Comparison of ENCODE assay signal across 8 cellular contexts in the genomic region with DNA sequence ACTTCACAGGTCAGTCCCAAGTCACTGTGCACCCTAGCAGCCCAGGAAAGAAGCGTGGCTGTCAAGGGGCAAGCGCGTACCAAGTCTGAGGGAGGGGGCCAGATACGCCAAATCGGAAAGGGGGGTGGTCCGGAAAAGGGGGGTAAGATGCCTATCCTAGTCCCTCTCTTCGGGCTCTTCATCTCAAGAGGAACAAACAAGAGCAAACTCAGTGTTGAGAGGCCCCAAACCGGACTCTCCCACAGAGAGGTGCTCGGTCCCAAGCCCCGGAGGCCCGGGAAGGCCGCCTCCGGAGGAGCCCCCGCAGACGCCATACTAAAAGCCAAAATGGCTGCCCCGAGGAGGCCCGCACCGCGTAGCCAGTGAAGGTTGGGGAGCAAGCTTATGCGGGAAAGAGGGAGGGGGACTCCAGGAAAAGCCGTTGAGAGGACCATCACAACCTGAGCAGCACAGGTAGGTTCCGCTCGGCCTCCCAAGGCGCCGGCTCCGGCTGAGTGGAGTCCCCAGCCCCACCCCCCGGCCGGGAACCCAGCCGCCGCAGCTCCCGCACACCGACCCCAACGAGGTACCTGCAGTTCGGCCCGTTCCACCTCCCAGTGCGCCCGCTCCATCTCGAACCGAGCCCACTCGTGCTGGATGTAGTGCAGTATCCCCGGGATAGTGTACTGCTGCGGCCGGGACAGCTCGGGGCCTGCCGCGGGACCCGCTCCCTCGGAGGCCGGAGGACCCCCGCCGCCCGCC. TPM values are rescaled to one million over a fixed set of nuclear protein-coding genes. Genes with fewer than 3 reads are reported as not detected.
A peak's percentile ranks its signal among the peaks of the same experiment; 100 is the strongest.
DNase-seq lines count a peak whose midpoint lies in the region; ATAC-seq and TF ChIP-seq lines count a peak whose summit lies in the region.

A gene with protein sequence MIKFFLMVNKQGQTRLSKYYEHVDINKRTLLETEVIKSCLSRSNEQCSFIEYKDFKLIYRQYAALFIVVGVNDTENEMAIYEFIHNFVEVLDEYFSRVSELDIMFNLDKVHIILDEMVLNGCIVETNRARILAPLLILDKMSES (plus strand): TSS at position 315 of the 741 bp plus-strand sequence. CDS start 40,548 bp downstream, outside the sequence.

- WGBS in IMR-90 (ENCODE audit: extremely low coverage in 2 of 2, insufficient read length in 1 of 2), 2 experiments, result 0% methylated on average over 19 of the region's 52 CpGs; no CpG with 5 or more reads in 1 of the 2 experiments
- WGBS in right cardiac atrium, result under 1% methylated on average over 52 of the region's 52 CpGs

- H2AK9ac ChIP-seq in IMR-90 (replicated peaks; ENCODE audit: low read depth, low read length, poor library complexity), result peak within 1 kb of the TSS; percentile 98

- BruUV-seq in IMR-90 (replicated peaks; lab: Mats Ljungman, UMichigan), result no TSS peak

- peaks cover 9 to 42% of the 10 kb centered on the region in 2 experiments for H3K79me1 ChIP-seq in IMR-90 (ENCODE audit: low read depth in 1 of 2, low read length in 2 of 2)

- H3K4me1 Mint-ChIP-seq in T-helper 1 cell treated with Interleukin-12 subunit alpha and Interleukin-12 subunit beta and Interleukin-4 antibody, amounts not matched to agents 30 μg/mL and 1 μg/mL, for 36 hours (ENCODE audit: low read depth), result peaks cover 36% of the 10 kb centered on the region

- no peak within 1 kb of the TSS for H2BK20ac ChIP-seq in IMR-90 (ENCODE audit: low read depth, low read length)

- H3K27ac Mint-ChIP-seq in T-helper 1 cell treated with Interleukin-12 subunit alpha and Interleukin-12 subunit beta and Interleukin-4 antibody, amounts not matched to agents 30 μg/mL and 1 μg/mL, for 36 hours, result peak within 1 kb of the TSS; percentile 96

- H3K9me3 Mint-ChIP-seq in T-helper 1 cell treated with Interleukin-12 subunit alpha and Interleukin-12 subunit beta and Interleukin-4 antibody, amounts not matched to agents 30 μg/mL and 1 μg/mL, for 36 hours, result no peaks in the 10 kb centered on the region

- peak within 1 kb of the TSS; percentile 100 for H3K4me2 ChIP-seq in IMR-90 (ENCODE audit: low read depth, low read length)

- dilution Hi-C loops in IMR-90 (cut with HindIII; ENCODE audit: low sequenced_read_pairs, unreplicated experiment), result no loop called here

- in situ Hi-C loops in GM18951 (cut with MboI; ENCODE audit: low sequenced_read_pairs, unreplicated experiment) (no loop called here), IMR-90 (cut with MboI; ENCODE audit: low sequenced_read_pairs) (no loop called here)

- H3K27me3 Mint-ChIP-seq in T-helper 1 cell treated with Interleukin-12 subunit alpha and Interleukin-12 subunit beta and Interleukin-4 antibody, amounts not matched to agents 30 μg/mL and 1 μg/mL, for 36 hours (ENCODE audit: low read depth), result no peaks in the 10 kb centered on the region

- no peaks in the 10 kb centered on the region for H3K9me1 ChIP-seq in IMR-90 (ENCODE audit: insufficient read depth, low read length)

- no peaks in the 10 kb centered on the region for H3K27me3 ChIP-seq in IMR-90 (ENCODE audit: control insufficient read depth, insufficient read depth, low read length)
- no peaks in the 10 kb centered on the region for H3K27me3 ChIP-seq in right cardiac atrium (ENCODE audit: control insufficient read depth, insufficient read depth)
- H3K27me3 ChIP-seq in rectal smooth muscle tissue (ENCODE audit: control insufficient read depth, insufficient read depth, low read length), result no peaks in the 10 kb centered on the region

- peak within 1 kb of the TSS; percentile 93 for H4K5ac ChIP-seq in IMR-90 (ENCODE audit: low read depth, low read length)

- H3K36me3 ChIP-seq in IMR-90 (ENCODE audit: control insufficient read depth, insufficient read depth, low read length) (0 out of 2 replicates have a peak, but pooled peaks cover 2% of the 10 kb centered on the region), rectal smooth muscle tissue (ENCODE audit: control insufficient read depth, insufficient read depth, low read length) (no peaks in the 10 kb centered on the region)

- peak within 1 kb of the TSS; percentile 80 for H3K56ac ChIP-seq in IMR-90 (ENCODE audit: extremely low read depth, insufficient read depth, low read length)

- H2BK15ac ChIP-seq in IMR-90 (ENCODE audit: low read depth, low read length), result peak within 1 kb of the TSS; percentile 64; the same call in 1 of the 3 replicates

- intact Hi-C loops in IMR-90 (cut with micrococcal nuclease) (loop anchor here (1.0 to 2.0 kb wide), 3 partner anchors 33 to 65 kb away; no protein-coding TSS in a partner anchor), right cardiac atrium (cut with DNase I) (no loop called here)

- TF ChIP-seq POLR2A in GM18951 (IDR thresholded peaks at IDR 0.05; ENCODE audit: extremely low read depth, insufficient read depth, insufficient read length) (peak; percentile 59), IMR-90 (IDR thresholded peaks at IDR 0.05; ENCODE audit: low read depth, low read length) (no peak)

- POLR2A ChIA-PET in AG04449 (lab: Yijun Ruan, JAX), result interaction anchor here (0.6 to 0.8 kb wide), 2 partner anchors 18 to 81 kb away, joined by 3 read pairs; no protein-coding TSS in a partner anchor
- POLR2A ChIA-PET in IMR-90 (lab: Charles Lee; ENCODE audit: unreplicated experiment), result no interaction called here

- peak within 1 kb of the TSS; percentile 78; the same call in 1 of the 2 replicates for H2BK120ac ChIP-seq in IMR-90 (ENCODE audit: low read depth, low read length)

- peak within 1 kb of the TSS; percentile 98 for H2AK5ac ChIP-seq in IMR-90 (ENCODE audit: low read depth, low read length)

- H3K9ac ChIP-seq in IMR-90 (ENCODE audit: low read depth, low read length), result peak within 1 kb of the TSS; percentile 99
- H3K9ac ChIP-seq in rectal smooth muscle tissue (ENCODE audit: low read length), result peak within 1 kb of the TSS; percentile 88

- H3K36me3 Mint-ChIP-seq in T-helper 1 cell treated with Interleukin-12 subunit alpha and Interleukin-12 subunit beta and Interleukin-4 antibody, amounts not matched to agents 30 μg/mL and 1 μg/mL, for 36 hours (ENCODE audit: low read depth), result peaks cover 19% of the 10 kb centered on the region

- H3K4me3 Mint-ChIP-seq in T-helper 1 cell treated with Interleukin-12 subunit alpha and Interleukin-12 subunit beta and Interleukin-4 antibody, amounts not matched to agents 30 μg/mL and 1 μg/mL, for 36 hours, result peak within 1 kb of the TSS; percentile 99

- no peak for TF ChIP-seq RAD21 in IMR-90 (IDR thresholded peaks at IDR 0.05; ENCODE audit: low read length)

- H3K4me3 ChIP-seq in AG04449 (ENCODE audit: low read depth, low read length), result peak within 1 kb of the TSS; percentile 96
- H3K4me3 ChIP-seq in IMR-90 (ENCODE audit: insufficient read depth, low read depth, low read length), result peak within 1 kb of the TSS; percentile 97
- peak within 1 kb of the TSS; percentile 91 for H3K4me3 ChIP-seq in right cardiac atrium (ENCODE audit: low read length)
- peak within 1 kb of the TSS; percentile 73 for H3K4me3 ChIP-seq in rectal smooth muscle tissue (ENCODE audit: low read length)

- H3K18ac ChIP-seq in IMR-90 (ENCODE audit: low read depth, low read length), result peak within 1 kb of the TSS; percentile 89

- H3K9me3 ChIP-seq in IMR-90 (ENCODE audit: control insufficient read depth, insufficient read depth, low read length) (no peaks in the 10 kb centered on the region), right cardiac atrium (ENCODE audit: control insufficient read depth, low read length) (no peaks in the 10 kb centered on the region)

- H2AFZ ChIP-seq in IMR-90 (replicated peaks; ENCODE audit: low read length, poor library complexity), result peak within 1 kb of the TSS; percentile 93

- peak within 1 kb of the TSS; percentile 94 for H4K91ac ChIP-seq in IMR-90 (ENCODE audit: insufficient read depth, low read depth, low read length)

- TF ChIP-seq CTCF in AG04449 (IDR thresholded peaks at IDR 0.05; ENCODE audit: insufficient read depth, low read length, missing control alignments) (no peak), IMR-90 (conservative IDR thresholded peaks at IDR 0.05; ENCODE audit: low read depth, low read length) (no peak)

- H3K4me1 ChIP-seq in IMR-90 (ENCODE audit: control insufficient read depth, insufficient read depth, low read length) (no peaks in the 10 kb centered on the region), right cardiac atrium (ENCODE audit: control insufficient read depth, insufficient read depth, low read length) (no peaks in the 10 kb centered on the region), rectal smooth muscle tissue (ENCODE audit: control insufficient read depth, insufficient read depth, low read length) (peaks cover 7% of the 10 kb centered on the region)

- ATAC-seq in IMR-90 (ENCODE audit: low read depth) (peak; percentile 43), right cardiac atrium (peak; percentile 34 to 41)

- H3K23ac ChIP-seq in IMR-90 (ENCODE audit: low read depth, low read length), result peak within 1 kb of the TSS; percentile 96

- CTCF ChIA-PET in AG04449 (lab: Yijun Ruan, JAX), result interaction anchor here (0.8 to 1.5 kb wide), 2 partner anchors 12 to 34 kb away, joined by 3 read pairs; no protein-coding TSS in a partner anchor
- CTCF ChIA-PET in IMR-90 (lab: Yijun Ruan, JAX), result no interaction called here

- H4K20me1 ChIP-seq in IMR-90 (ENCODE audit: insufficient read depth, low read length), result peaks cover 35% of the 10 kb centered on the region

- H3K4ac ChIP-seq in IMR-90 (ENCODE audit: low read depth, low read length), result peak within 1 kb of the TSS; percentile 99

- peak within 1 kb of the TSS; percentile 90 to 100 for H4K8ac ChIP-seq in IMR-90 (ENCODE audit: low read depth in 2 of 2, low read length in 2 of 2)

- H2BK5ac ChIP-seq in IMR-90 (ENCODE audit: low read depth, low read length, poor library complexity, severe bottlenecking), result peak within 1 kb of the TSS; percentile 96

- DNase-seq in AG04449 (ENCODE audit: low read depth, low spot score) (no peak), IMR-90 (no peak), amygdala (lab: John Stamatoyannopoulos, UW) (peak in 50 of 56 donors; percentile 3 to 79 (median 46)), right cardiac atrium (peak; percentile 49 to 79 (median 75)), GM19240 (ENCODE audit: insufficient read length, low spot score) (no peak)

- peak within 1 kb of the TSS; percentile 93 for H3K14ac ChIP-seq in IMR-90 (replicated peaks; ENCODE audit: low read depth, low read length)

- H3K27ac ChIP-seq in IMR-90 (ENCODE audit: insufficient read depth, low read length) (peak within 1 kb of the TSS; percentile 99), right cardiac atrium (ENCODE audit: low read length) (peak within 1 kb of the TSS; percentile 97), rectal smooth muscle tissue (ENCODE audit: low read depth, low read length) (peak within 1 kb of the TSS; percentile 98)

TF ChIP-seq in IMR-90, 13 proteins besides CTCF, POLR2A, EP300 and RAD21 (continues in another document):
- TF ChIP-seq BHLHE40 (IDR thresholded peaks at IDR 0.05; ENCODE audit: low read depth, low read length) (no peak), NFE2L2 (IDR thresholded peaks at IDR 0.05; ENCODE audit: low read depth, low read length) (no peak), RFX5 (IDR thresholded peaks at IDR 0.05; ENCODE audit: low read depth, low read length) (no peak)

RNA-seq across cellular contexts. Expression of the gene that starts here (rescaled TPM):
- total RNA-seq in IMR-90 (2012; rRNA removed) (4.5 and 5.8 TPM in 2 replicates), right cardiac atrium (10 to 100 TPM in 1 of 4 donors, 1 to 10 TPM in 3; 8.1 to 10.9 (median 9.2) TPM)
- polyA plus RNA-seq in IMR-90 (2012; rRNA removed) (2.5 and 2.7 TPM in 2 replicates), right cardiac atrium (11.5 TPM)
- polyA plus RNA-seq in IMR-90 (2012; cell fraction: cytosol; rRNA removed), result 0.98 and 1.5 TPM in 2 replicates
- 1.9 and 4.1 TPM in 2 replicates for polyA plus RNA-seq in IMR-90 (2012; cell fraction: nucleus; rRNA removed; ENCODE audit: low replicate concordance)

Comparison
In these comparisons a context has a peak if more than half of its experiments do, and no peak if none do; other contexts are left out.
1. DNase-seq: peak in amygdala (50 of 56) and right cardiac atrium (3 of 3); none in AG04449 (single experiment), IMR-90 (single experiment) and GM19240 (single experiment).
2. Peak in every context shown above with its lines, with median percentiles within 50 percentile points of each other: H3K4me3 ChIP-seq and H3K27ac ChIP-seq.